1 cellular context compared by ENCODE assay signal in genomic region chr22:20982563-20982882, GRCh38.
TF ChIP-seq lines count a peak whose summit lies in the region.

No MANE protein-coding gene starts in this region.

TF ChIP-seq in IMR-90, 13 proteins besides CTCF, POLR2A, EP300 and RAD21 (continued from another document):
- TF ChIP-seq, protein P1, sequence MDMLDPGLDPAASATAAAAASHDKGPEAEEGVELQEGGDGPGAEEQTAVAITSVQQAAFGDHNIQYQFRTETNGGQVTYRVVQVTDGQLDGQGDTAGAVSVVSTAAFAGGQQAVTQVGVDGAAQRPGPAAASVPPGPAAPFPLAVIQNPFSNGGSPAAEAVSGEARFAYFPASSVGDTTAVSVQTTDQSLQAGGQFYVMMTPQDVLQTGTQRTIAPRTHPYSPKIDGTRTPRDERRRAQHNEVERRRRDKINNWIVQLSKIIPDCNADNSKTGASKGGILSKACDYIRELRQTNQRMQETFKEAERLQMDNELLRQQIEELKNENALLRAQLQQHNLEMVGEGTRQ (IDR thresholded peaks at IDR 0.05; ENCODE audit: low read depth, low read length), result no peak
- TF ChIP-seq MAFK (IDR thresholded peaks at IDR 0.05; ENCODE audit: low read depth, low read length), result no peak
- no peak for TF ChIP-seq MAZ (IDR thresholded peaks at IDR 0.05; ENCODE audit: borderline replicate concordance, low read depth, low read length)
- TF ChIP-seq CEBPB (IDR thresholded peaks at IDR 0.05; ENCODE audit: low read depth, low read length), result no peak
